In the genomic region with DNA sequence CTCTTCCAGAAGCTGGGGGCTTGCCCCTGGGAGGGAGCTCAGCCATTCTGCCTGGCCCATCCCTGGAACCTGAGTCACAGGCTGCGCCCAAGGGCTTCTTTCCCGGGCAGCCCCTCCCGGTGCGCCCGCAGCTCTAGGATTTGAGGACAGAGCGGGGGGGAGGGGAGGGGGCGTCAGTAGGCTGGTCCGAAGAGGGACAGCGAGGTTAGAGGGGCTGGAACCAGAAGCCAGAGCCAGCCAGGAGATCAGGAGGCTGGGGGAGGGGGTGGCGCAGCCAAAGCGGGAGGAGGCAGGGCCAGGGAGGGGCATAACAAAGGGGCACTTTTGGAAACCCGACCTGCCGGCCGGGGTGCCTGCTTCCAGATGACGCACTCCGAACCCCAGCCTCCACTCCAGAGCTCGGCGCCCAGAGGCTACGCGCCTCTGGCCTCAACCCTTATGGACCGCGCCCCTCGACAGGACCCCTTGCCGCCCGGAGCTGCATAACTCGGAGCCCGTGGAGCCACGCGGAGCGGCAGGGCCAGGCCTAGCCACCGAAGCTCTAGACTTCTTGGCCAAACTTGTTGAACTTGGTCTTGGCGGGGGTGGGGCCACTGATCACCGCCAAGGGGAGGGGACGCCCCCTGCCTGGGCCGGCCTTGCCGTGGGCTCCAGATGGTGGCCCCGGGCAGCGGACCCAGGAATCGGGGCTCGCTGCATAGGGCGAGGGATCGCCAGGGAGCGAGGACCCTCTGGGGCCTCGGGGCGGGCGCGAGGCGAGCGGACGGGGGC, we compare ENCODE assay signal across 7 cellular contexts. TPM values are rescaled to one million over a fixed set of nuclear protein-coding genes. Genes with fewer than 3 reads are reported as not detected.
DNase-seq lines count a peak whose midpoint lies in the region; ATAC-seq and TF ChIP-seq lines count a peak whose summit lies in the region.

No MANE protein-coding gene starts in this region.

- TF ChIP-seq CTCF in body of pancreas (IDR thresholded peaks at IDR 0.05) (no peak), smooth muscle cell (IDR thresholded peaks at IDR 0.05; ENCODE audit: borderline replicate concordance, insufficient read depth, poor library complexity, severe bottlenecking) (no peak)

- peaks cover 16% of the 10 kb centered on the region for H3F3A ChIP-seq in smooth muscle cell (ENCODE audit: low read depth)

- H4K20me1 ChIP-seq in smooth muscle cell (ENCODE audit: low read depth), result no peaks in the 10 kb centered on the region

- H3K27me3 ChIP-seq in MG63 (no peaks in the 10 kb centered on the region), body of pancreas (no peaks in the 10 kb centered on the region), iPS-20b (ENCODE audit: insufficient read depth, low read length) (peaks cover 32% of the 10 kb centered on the region), smooth muscle cell (ENCODE audit: low read depth) (no peaks in the 10 kb centered on the region)

- peak overlapping the region; percentile 68 for H3K4me3 ChIP-seq in MG63
- H3K4me3 ChIP-seq in body of pancreas, result peak overlapping the region; percentile 63 to 77
- H3K4me3 ChIP-seq in iPS-20b (ENCODE audit: low read length), result peak overlapping the region; percentile 79
- H3K4me3 ChIP-seq in smooth muscle cell, result peak overlapping the region; percentile 80

- TF ChIP-seq POLR2A in body of pancreas (IDR thresholded peaks at IDR 0.05), result peak; percentile 71 to 81 (median 80)

- WGBS in body of pancreas, 2 donors, result 3 to 5% methylated on average over 13 to 49 of the region's 50 CpGs
- WGBS in smooth muscle cell (ENCODE audit: low lambda C conversion rate), result under 1% methylated on average over 29 of the region's 50 CpGs

- peaks cover 9% of the 10 kb centered on the region for H3K79me2 ChIP-seq in smooth muscle cell (ENCODE audit: low read depth)

- H3K36me3 ChIP-seq in MG63 (peaks cover 5% of the 10 kb centered on the region; the same call in 1 of the 2 replicates), body of pancreas (replicated peaks in 1 of 2; ENCODE audit: insufficient read depth in 1 of 2, low read depth in 2 of 2) (no peaks in the 10 kb centered on the region), iPS-20b (ENCODE audit: insufficient read depth, low read depth, low read length) (no peaks in the 10 kb centered on the region), smooth muscle cell (ENCODE audit: low read depth) (no peaks in the 10 kb centered on the region)

- H3K9me3 ChIP-seq in MG63 (no peaks in the 10 kb centered on the region), body of pancreas (no peaks in the 10 kb centered on the region), iPS-20b (ENCODE audit: insufficient read depth, low read depth, low read length) (no peaks in the 10 kb centered on the region), smooth muscle cell (replicated peaks; ENCODE audit: low read depth) (no peaks in the 10 kb centered on the region)

- H2AFZ ChIP-seq in smooth muscle cell (ENCODE audit: low read depth), result peak overlapping the region; percentile 68

- peaks cover 47% of the 10 kb centered on the region for H3K4me1 ChIP-seq in body of pancreas
- H3K4me1 ChIP-seq in iPS-20b (ENCODE audit: insufficient read depth, low read length), result peaks cover 15% of the 10 kb centered on the region
- H3K4me1 ChIP-seq in smooth muscle cell (ENCODE audit: low read depth), result peaks cover 10% of the 10 kb centered on the region

- H3K4me2 ChIP-seq in smooth muscle cell, result peak overlapping the region; percentile 95

- peak; percentile 80 for DNase-seq in MG63
- peak; percentile 64 to 79 (median 76) for DNase-seq in body of pancreas
- DNase-seq in smooth muscle cell (lab: John Stamatoyannopoulos, UW; ENCODE audit: unreplicated experiment), result peak; percentile 74

- H3K27ac ChIP-seq in body of pancreas (peak overlapping the region; percentile 85 to 92 (median 90)), iPS-20b (ENCODE audit: low read length) (peak overlapping the region; percentile 93), smooth muscle cell (ENCODE audit: low read depth) (peak overlapping the region; percentile 75)

- intact Hi-C loops in body of pancreas (cut with DNase I), result no loop called here

- peak; percentile 14 for ATAC-seq in GM19023 (IDR thresholded peaks at IDR 0.05; ENCODE audit: unreplicated experiment)
- peak; percentile 41 for ATAC-seq in body of pancreas
- no peak for ATAC-seq in HG02884 (IDR thresholded peaks at IDR 0.05; ENCODE audit: unreplicated experiment)
- no peak for ATAC-seq in HG03520 (IDR thresholded peaks at IDR 0.05; ENCODE audit: unreplicated experiment)

- H3K9ac ChIP-seq in iPS-20b (ENCODE audit: low read depth, low read length), result peak overlapping the region; percentile 91
- peak overlapping the region; percentile 80 for H3K9ac ChIP-seq in smooth muscle cell (ENCODE audit: low read depth)

RNA-seq across cellular contexts. Expression of gene PACSIN3, which starts 0.7 kb away (rescaled TPM):
- 59.8 and 92.5 TPM in 2 replicates for total RNA-seq in MG63 (2014; rRNA removed; shearing (Covaris generic); ENCODE audit: low replicate concordance)
- total RNA-seq in body of pancreas (10 to 100 TPM; 30.7 to 56.0 TPM), smooth muscle cell (24.8 and 27.3 TPM in 2 replicates)
- 55.7 and 85.9 TPM in 2 replicates for polyA plus RNA-seq in smooth muscle cell

RNA-seq across cellular contexts. Expression of gene ARFGAP2, which starts 8.8 kb away (rescaled TPM):
- 71.0 and 92.8 TPM in 2 replicates for total RNA-seq in MG63 (2014; rRNA removed; shearing (Covaris generic); ENCODE audit: low replicate concordance)
- total RNA-seq in body of pancreas, result 100 to 1,000 TPM; 143 to 212 TPM
- total RNA-seq in smooth muscle cell, result 71.9 and 76.5 TPM in 2 replicates
- polyA plus RNA-seq in smooth muscle cell, result 58.6 and 70.1 TPM in 2 replicates

RNA-seq across cellular contexts. Expression of gene DDB2, which starts 29.3 kb away (rescaled TPM):
- 13.9 and 20.0 TPM in 2 replicates for total RNA-seq in MG63 (2014; rRNA removed; shearing (Covaris generic); ENCODE audit: low replicate concordance)
- 10 to 100 TPM; 10.9 to 33.2 TPM for total RNA-seq in body of pancreas
- total RNA-seq in smooth muscle cell, result 60.1 and 64.4 TPM in 2 replicates
- polyA plus RNA-seq in smooth muscle cell, result 96.0 and 104 TPM in 2 replicates

Comparison
In these comparisons a context has a peak if more than half of its experiments do, and no peak if none do; other contexts are left out.
1. ATAC-seq: peak in GM19023 (single experiment) and body of pancreas (single experiment); none in HG02884 (single experiment) and HG03520 (single experiment).
2. Peak in every context shown above with its lines, with median percentiles within 50 percentile points of each other: DNase-seq, H3K4me3 ChIP-seq and H3K27ac ChIP-seq.